ENCODE assay signal across 8 cellular contexts in genomic region chr22:37804886-37805857, GRCh38. TPM values are rescaled to one million over a fixed set of nuclear protein-coding genes. Genes with fewer than 3 reads are reported as not detected.
DNase-seq lines count a peak whose midpoint lies in the region; ATAC-seq and TF ChIP-seq lines count a peak whose summit lies in the region.

No MANE protein-coding gene starts in this region.

- H2BK15ac ChIP-seq in neuronal stem cell (ENCODE audit: low read length): peak overlapping the region; percentile 93

- H3K23ac ChIP-seq in neuronal stem cell (ENCODE audit: low read depth, low read length, poor library complexity): peak overlapping the region; percentile 99

- H3K27ac ChIP-seq in neuronal stem cell (replicated peaks; ENCODE audit: low read length) (no peak overlapping the region), substantia nigra (ENCODE audit: low read depth, low read length, poor library complexity, severe bottlenecking) (peak overlapping the region; percentile 79)

- H2AK5ac ChIP-seq in neuronal stem cell (ENCODE audit: low read depth, low read length): peak overlapping the region; percentile 99

- peak overlapping the region; percentile 93 for H2AFZ ChIP-seq in neuronal stem cell (ENCODE audit: low read length)

- peaks cover 4% of the 10 kb centered on the region for H3K79me1 ChIP-seq in neuronal stem cell (ENCODE audit: low read depth, low read length)

- peak overlapping the region; percentile 80 to 82 for H3K4me3 ChIP-seq in neuronal stem cell (ENCODE audit: low read length in 2 of 2)

- H3K9me3 Mint-ChIP-seq in activated naive CD4-positive, alpha-beta T cell treated with anti-CD3 and anti-CD28 coated beads, Interleukin-2, amount 50 U/mL, for 72 hours: no peaks in the 10 kb centered on the region

- peak overlapping the region in 1 of 2 donors; percentile 47 for H3K27ac Mint-ChIP-seq in activated naive CD4-positive, alpha-beta T cell treated with anti-CD3 and anti-CD28 coated beads, Interleukin-2, amount 50 U/mL, for 72 hours

- H3K36me3 ChIP-seq in neuronal stem cell (replicated peaks in 1 of 2; ENCODE audit: control insufficient read depth in 2 of 2, insufficient read depth in 2 of 2, low read length in 2 of 2): peaks cover 3 to 13% of the 10 kb centered on the region in 2 donors

- peak overlapping the region; percentile 95 for H2BK120ac ChIP-seq in neuronal stem cell (ENCODE audit: low read depth, low read length)

- H4K91ac ChIP-seq in neuronal stem cell (ENCODE audit: low read depth, low read length, poor library complexity): peak overlapping the region; percentile 81

- peaks cover 0 to 11% of the 10 kb centered on the region in 2 donors for H3K36me3 Mint-ChIP-seq in activated naive CD4-positive, alpha-beta T cell treated with anti-CD3 and anti-CD28 coated beads, Interleukin-2, amount 50 U/mL, for 72 hours

- no peaks in the 10 kb centered on the region for H3K9me3 ChIP-seq in neuronal stem cell (replicated peaks in 1 of 2; ENCODE audit: control insufficient read depth in 2 of 2, insufficient read depth in 1 of 2, low read depth in 1 of 2, low read length in 2 of 2)

- WGBS in neuronal stem cell (ENCODE audit: extremely low coverage in 2 of 2, insufficient read length in 2 of 2, insufficient replicate concordance in 1 of 2), 2 donors: no CpG with 5 or more reads among the region's 90 CpGs

- H3K4ac ChIP-seq in neuronal stem cell (ENCODE audit: low read length): peak overlapping the region; percentile 93

- H3K27me3 ChIP-seq in neuronal stem cell (ENCODE audit: control insufficient read depth in 3 of 3, insufficient read depth in 3 of 3, low read depth in 1 of 3, low read length in 3 of 3): peaks cover 2 to 28% (median 18%) of the 10 kb centered on the region in 3 experiments

- peak; percentile 25 for ATAC-seq in SK-N-SH treated with all-trans-retinoic acid at 6 μM for 48 hours
- ATAC-seq in activated naive CD4-positive, alpha-beta T cell treated with anti-CD3 and anti-CD28 coated beads, Interleukin-2, amount 50 U/mL, for 72 hours: peak; percentile 39 to 53
- no peak for ATAC-seq in HG02763 (IDR thresholded peaks at IDR 0.05; ENCODE audit: unreplicated experiment)

- peak overlapping the region; percentile 76 for H4K8ac ChIP-seq in neuronal stem cell (ENCODE audit: low read depth, low read length)

- H3K4me2 ChIP-seq in neuronal stem cell (ENCODE audit: insufficient read depth, low read length, poor library complexity, severe bottlenecking): peak overlapping the region; percentile 100

- H3K4me1 ChIP-seq in neuronal stem cell (ENCODE audit: control insufficient read depth in 2 of 2, insufficient read depth in 1 of 2, low read depth in 1 of 2, low read length in 2 of 2): peaks cover 21 to 25% of the 10 kb centered on the region in 2 donors

- H3K14ac ChIP-seq in neuronal stem cell (ENCODE audit: low read length): peak overlapping the region; percentile 91

- peak overlapping the region; percentile 92 for H2BK12ac ChIP-seq in neuronal stem cell (ENCODE audit: low read length)

- peak overlapping the region; percentile 80 for H3K9ac ChIP-seq in neuronal stem cell (ENCODE audit: low read depth, low read length, poor library complexity)

- H2BK5ac ChIP-seq in neuronal stem cell (ENCODE audit: low read length): peak overlapping the region; percentile 93

- peak; percentile 31 to 87 (median 76) for DNase-seq in C1 segment of cervical spinal cord (lab: John Stamatoyannopoulos, UW)
- DNase-seq in HuH-7 (ENCODE audit: low spot score): peak; percentile 91
- DNase-seq in activated naive CD4-positive, alpha-beta T cell treated with anti-CD3 and anti-CD28 coated beads, Interleukin-2, amount 50 U/mL, for 72 hours (ENCODE audit: low spot score in 2 of 2): peak; percentile 74 to 83
- peak; percentile 79 for DNase-seq in globus pallidus (ENCODE audit: low spot score)
- no peak for DNase-seq in neuronal stem cell (ENCODE audit: low spot score)
- peak; percentile 34 to 91 (median 77) for DNase-seq in substantia nigra (lab: John Stamatoyannopoulos, UW)

- peak overlapping the region; percentile 96 for H3K18ac ChIP-seq in neuronal stem cell (ENCODE audit: low read length)

TF ChIP-seq in SK-N-SH treated with all-trans-retinoic acid at 6 μM for 48 hours, 23 proteins besides CTCF, POLR2A, EP300 and RAD21 (continues in another document):
- TF ChIP-seq ZNF565 (CRISPR knock-in tag; conservative IDR thresholded peaks at IDR 0.05; ENCODE audit: low read depth) (0 out of 2 replicates have a peak, but pooled peaks have one; percentile 30), CSDC2 (CRISPR knock-in tag; IDR thresholded peaks at IDR 0.05) (no peak), OSR1 (CRISPR knock-in tag; IDR thresholded peaks at IDR 0.05) (no peak), PPARA (CRISPR knock-in tag; IDR thresholded peaks at IDR 0.05; ENCODE audit: borderline replicate concordance) (no peak), POU6F1 (CRISPR knock-in tag; IDR thresholded peaks at IDR 0.05; ENCODE audit: borderline replicate concordance, low read depth) (no peak), RARB (CRISPR knock-in tag; IDR thresholded peaks at IDR 0.05) (no peak), BACH2 (CRISPR knock-in tag; IDR thresholded peaks at IDR 0.05; ENCODE audit: borderline replicate concordance) (no peak), ZNF70 (CRISPR knock-in tag; IDR thresholded peaks at IDR 0.05) (no peak), GLIS3 (CRISPR knock-in tag; IDR thresholded peaks at IDR 0.05) (0 out of 2 replicates have a peak, but pooled peaks have one; percentile 39), ZFP3 (CRISPR knock-in tag; IDR thresholded peaks at IDR 0.05) (no peak), ISL1 (CRISPR knock-in tag; IDR thresholded peaks at IDR 0.05) (no peak), PATZ1 (CRISPR knock-in tag; IDR thresholded peaks at IDR 0.05; ENCODE audit: borderline replicate concordance) (no peak), ZFP30 (CRISPR knock-in tag; IDR thresholded peaks at IDR 0.05) (no peak), TCF4 (CRISPR knock-in tag; IDR thresholded peaks at IDR 0.05; ENCODE audit: borderline replicate concordance) (no peak), ARNTL (CRISPR knock-in tag; IDR thresholded peaks at IDR 0.05; ENCODE audit: borderline replicate concordance, low read depth) (no peak)
- TF ChIP-seq, protein P1, sequence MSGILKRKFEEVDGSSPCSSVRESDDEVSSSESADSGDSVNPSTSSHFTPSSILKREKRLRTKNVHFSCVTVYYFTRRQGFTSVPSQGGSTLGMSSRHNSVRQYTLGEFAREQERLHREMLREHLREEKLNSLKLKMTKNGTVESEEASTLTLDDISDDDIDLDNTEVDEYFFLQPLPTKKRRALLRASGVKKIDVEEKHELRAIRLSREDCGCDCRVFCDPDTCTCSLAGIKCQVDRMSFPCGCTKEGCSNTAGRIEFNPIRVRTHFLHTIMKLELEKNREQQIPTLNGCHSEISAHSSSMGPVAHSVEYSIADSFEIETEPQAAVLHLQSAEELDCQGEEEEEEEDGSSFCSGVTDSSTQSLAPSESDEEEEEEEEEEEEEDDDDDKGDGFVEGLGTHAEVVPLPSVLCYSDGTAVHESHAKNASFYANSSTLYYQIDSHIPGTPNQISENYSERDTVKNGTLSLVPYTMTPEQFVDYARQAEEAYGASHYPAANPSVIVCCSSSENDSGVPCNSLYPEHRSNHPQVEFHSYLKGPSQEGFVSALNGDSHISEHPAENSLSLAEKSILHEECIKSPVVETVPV (CRISPR knock-in tag; IDR thresholded peaks at IDR 0.05): no peak

RNA-seq across cellular contexts. Expression of gene GCAT, which starts 2.6 kb away (rescaled TPM):
- total RNA-seq in activated naive CD4-positive, alpha-beta T cell treated with anti-CD3 and anti-CD28 coated beads, Interleukin-2, amount 50 U/mL, for 72 hours: 10 to 100 TPM in 1 of 2 donors, 1 to 10 TPM in 1; 7.5 to 20.7 TPM
- polyA plus RNA-seq in neuronal stem cell (2013, experiment 1 of 2): 22.8 TPM
- polyA plus RNA-seq in neuronal stem cell (2013, experiment 2 of 2): 22.6 TPM

RNA-seq across cellular contexts. Expression of gene GALR3, which starts 18.0 kb away (rescaled TPM):
- total RNA-seq in activated naive CD4-positive, alpha-beta T cell treated with anti-CD3 and anti-CD28 coated beads, Interleukin-2, amount 50 U/mL, for 72 hours: not detected
- 0.13 TPM for polyA plus RNA-seq in neuronal stem cell (2013, experiment 1 of 2)
- 0.06 TPM for polyA plus RNA-seq in neuronal stem cell (2013, experiment 2 of 2)

RNA-seq across cellular contexts. Expression of gene ANKRD54, which starts 39.0 kb away (rescaled TPM):
- total RNA-seq in activated naive CD4-positive, alpha-beta T cell treated with anti-CD3 and anti-CD28 coated beads, Interleukin-2, amount 50 U/mL, for 72 hours: 10 to 100 TPM; 16.6 to 22.4 TPM
- polyA plus RNA-seq in neuronal stem cell (2013, experiment 1 of 2): 14.6 TPM
- 14.0 TPM for polyA plus RNA-seq in neuronal stem cell (2013, experiment 2 of 2)

RNA-seq across cellular contexts. Expression of gene EIF3L, which starts 44.0 kb away (rescaled TPM):
- total RNA-seq in activated naive CD4-positive, alpha-beta T cell treated with anti-CD3 and anti-CD28 coated beads, Interleukin-2, amount 50 U/mL, for 72 hours: 1,000 to 10,000 TPM in 1 of 2 donors, 100 to 1,000 TPM in 1; 699 to 1,046 TPM
- polyA plus RNA-seq in neuronal stem cell (2013, experiment 1 of 2): 1,054 TPM
- polyA plus RNA-seq in neuronal stem cell (2013, experiment 2 of 2): 1,005 TPM
